Comparison of ENCODE assay signal across 22 cellular contexts in genomic region chr4:186148335-186148975, GRCh38. TPM values are rescaled to one million over a fixed set of nuclear protein-coding genes. Genes with fewer than 3 reads are reported as not detected.
A peak's percentile ranks its signal among the peaks of the same experiment; 100 is the strongest.
DNase-seq lines count a peak whose midpoint lies in the region; ATAC-seq, FAIRE-seq and TF ChIP-seq lines count a peak whose summit lies in the region.
"Had no signal": no experiment of that assay in that cellular context is flagged by ENCODE, and none has a peak within 500 bp of the region (broad histone marks: within the 10 kb centered on the region; RNA-seq: fewer than 3 reads in every experiment).

No MANE protein-coding gene starts in this region.

- ATAC-seq in A549, result no peak
- ATAC-seq in GM18907 (IDR thresholded peaks at IDR 0.05; ENCODE audit: unreplicated experiment), result peak; percentile 30
- ATAC-seq in right lobe of liver, result peak in 3 of 4 donors; percentile 11 to 25 (median 14)
- no peak for ATAC-seq in HG03175 (IDR thresholded peaks at IDR 0.05; ENCODE audit: unreplicated experiment)
- no peak for ATAC-seq in HG03025 (IDR thresholded peaks at IDR 0.05; ENCODE audit: low FRiP score, unreplicated experiment)
- no peak for ATAC-seq in HG03354 (IDR thresholded peaks at IDR 0.05; ENCODE audit: poor library complexity, severe bottlenecking, unreplicated experiment)

- CTCF ChIA-PET in A549 (lab: Yijun Ruan, JAX) (no interaction called here), Caco-2 (lab: Charles Lee) (no interaction called here)

- intact Hi-C loops in right lobe of liver (cut with DNase I), result no loop called here
- intact Hi-C loops in Caco-2 (cut with micrococcal nuclease; ENCODE audit: unreplicated experiment), result no loop called here

- no TSS peak for BruUV-seq in Caco-2 (replicated peaks; lab: Mats Ljungman, UMichigan)

- H3K36me3 Mint-ChIP-seq in Caco-2 (ENCODE audit: insufficient read depth, unreplicated experiment), result no peaks in the 10 kb centered on the region

- H3K27me3 ChIP-seq in endocrine pancreas (ENCODE audit: control insufficient read depth, insufficient read depth, low read length) (no peaks in the 10 kb centered on the region), right lobe of liver (no peaks in the 10 kb centered on the region), Caco-2 (replicated peaks; ENCODE audit: control insufficient read depth, insufficient read depth, low read length) (no peaks in the 10 kb centered on the region)

- TF ChIP-seq RAD21 in A549 (conservative IDR thresholded peaks at IDR 0.05 in 1 of 2, IDR thresholded peaks at IDR 0.05 in 1 of 2), result no peak

- H3K4me3 Mint-ChIP-seq in Caco-2 (ENCODE audit: unreplicated experiment), result no peak overlapping the region
- H3K4me3 Mint-ChIP-seq: H9 had no signal

- POLR2A ChIA-PET in A549 (lab: Yijun Ruan, JAX) (no interaction called here), Caco-2 (lab: Charles Lee) (no interaction called here)

- FAIRE-seq in A549 (lab: Jason Lieb, UNC), result no peak

- H3K27ac ChIP-seq in A549 (peak overlapping the region; percentile 25 to 52; a peak in 2 of 6 replicates), right lobe of liver (peak overlapping the region; percentile 31 to 84 (median 69))
- H3K27ac ChIP-seq: C4-2B had no signal

- H3K4me3 ChIP-seq in A549, result no peak overlapping the region
- H3K4me3 ChIP-seq in endocrine pancreas (ENCODE audit: control insufficient read depth, insufficient read depth, low read length), result peak overlapping the region; percentile 4
- peak overlapping the region in 1 of 3 donors; percentile 8 for H3K4me3 ChIP-seq in right lobe of liver
- H3K4me3 ChIP-seq in Caco-2 (ENCODE audit: low read depth, low read length), result no peak overlapping the region

- H3K9me3 Mint-ChIP-seq in Caco-2 (ENCODE audit: unreplicated experiment), result no peaks in the 10 kb centered on the region
- H3K9me3 Mint-ChIP-seq: H9 had no signal

- H3K36me3 ChIP-seq in endocrine pancreas (ENCODE audit: control insufficient read depth, insufficient read depth, low read length) (peaks cover 3% of the 10 kb centered on the region), right lobe of liver (no peaks in the 10 kb centered on the region), Caco-2 (ENCODE audit: control insufficient read depth, insufficient read depth, low read length) (no peaks in the 10 kb centered on the region)

- H3K27me3 Mint-ChIP-seq in Caco-2 (ENCODE audit: insufficient read depth, unreplicated experiment), result peaks cover 6% of the 10 kb centered on the region

- TF ChIP-seq POLR2A in A549 (IDR thresholded peaks at IDR 0.05; ENCODE audit: low read length) (no peak), right lobe of liver (IDR thresholded peaks at IDR 0.05) (no peak)

- H3K9ac ChIP-seq in endocrine pancreas (ENCODE audit: control insufficient read depth, insufficient read depth, low read length), result no peak overlapping the region

- TF ChIP-seq CTCF in A549 (IDR thresholded peaks at IDR 0.05) (no peak), right lobe of liver (IDR thresholded peaks at IDR 0.05) (no peak), Caco-2 (IDR thresholded peaks at IDR 0.05; ENCODE audit: insufficient read depth in 1 of 2, low read depth in 1 of 2, low read length in 1 of 2, severe bottlenecking in 1 of 2, unreplicated experiment in 1 of 2) (no peak)

- no peak overlapping the region for H3K27ac Mint-ChIP-seq in Caco-2 (ENCODE audit: unreplicated experiment)
- H3K27ac Mint-ChIP-seq: H9 had no signal

- DNase-seq in A549 (ENCODE audit: low read depth in 1 of 2, low spot score in 1 of 2), result no peak
- DNase-seq in right lobe of liver, result no peak
- no peak for DNase-seq in Caco-2
- DNase-seq: DMS153; H9; KBM-7; MV-4-11; NCI-H1417; NCI-H2029; NCI-H2171; NCI-H446; NCI-H69; NK-92 treated with Interleukin-12 subunit alpha and Interleukin-12 subunit beta, amount 100 ng/mL, for 24 hours; SHP77 treated with DMSO at 0.1 percent for 48 hours had no signal

- no peak for TF ChIP-seq EP300 in A549 (IDR thresholded peaks at IDR 0.05)

- WGBS in A549 (ENCODE audit: missing lambda C conversion rate), result 8% methylated on average over 1 of the region's 1 CpG
- WGBS in right lobe of liver (ENCODE audit: insufficient coverage, low coverage, low lambda C conversion rate, missing lambda C conversion rate), result 20% methylated on average over 1 of the region's 1 CpG

- H3K9me3 ChIP-seq in A549, result no peaks in the 10 kb centered on the region
- H3K9me3 ChIP-seq in endocrine pancreas (ENCODE audit: control insufficient read depth, low read length), result no peaks in the 10 kb centered on the region
- no peaks in the 10 kb centered on the region for H3K9me3 ChIP-seq in right lobe of liver
- no peaks in the 10 kb centered on the region for H3K9me3 ChIP-seq in Caco-2

- H3K4me1 Mint-ChIP-seq in Caco-2 (ENCODE audit: low read depth, unreplicated experiment), result peaks cover 7% of the 10 kb centered on the region

- H3K4me1 ChIP-seq in A549, result peaks cover 11% of the 10 kb centered on the region; the same call in 2 of the 3 replicates
- H3K4me1 ChIP-seq in endocrine pancreas (ENCODE audit: control insufficient read depth, insufficient read depth, low read length), result no peaks in the 10 kb centered on the region
- peaks cover 0 to 29% (median 3%) of the 10 kb centered on the region in 4 donors for H3K4me1 ChIP-seq in right lobe of liver
- 0 out of 2 replicates have a peak, but pooled peaks cover 4% of the 10 kb centered on the region for H3K4me1 ChIP-seq in Caco-2

- peak overlapping the region; percentile 37 for H3K4me2 ChIP-seq in A549

TF ChIP-seq in A549, 52 proteins besides CTCF, POLR2A, EP300 and RAD21:
- TF ChIP-seq KDM1A (IDR thresholded peaks at IDR 0.05; ENCODE audit: low read depth), result no peak
- TF ChIP-seq KDM5A (IDR thresholded peaks at IDR 0.05), result no peak
- no peak for TF ChIP-seq JUN (IDR thresholded peaks at IDR 0.05)
- TF ChIP-seq HEYL (CRISPR knock-in tag; IDR thresholded peaks at IDR 0.05), result no peak
- no peak for TF ChIP-seq RCOR1 (IDR thresholded peaks at IDR 0.05; ENCODE audit: low read depth, low read length)
- TF ChIP-seq ZSCAN20 (CRISPR knock-in tag; IDR thresholded peaks at IDR 0.05), result no peak
TF ChIP-seq in A549: peak in this region for 0.

RNA-seq across cellular contexts. Expression of gene CYP4V2, which starts 42.9 kb away (rescaled TPM):
- 5.0 and 5.5 TPM in 2 replicates for polyA plus RNA-seq in A549 (2011; rRNA removed)
- polyA plus RNA-seq in A549 (2012; cell fraction: cytosol; rRNA removed), result 1.5 and 1.8 TPM in 2 replicates
- polyA plus RNA-seq in A549 (2012; cell fraction: nucleus; rRNA removed), result 1.1 and 1.5 TPM in 2 replicates
- 2.8 to 3.3 TPM (median 3.0 TPM) in 3 replicates for polyA plus RNA-seq in A549 (2017; fragmentation: RNase III; extraction: RNeasy Plus Mini Kit Qiagen cat#74134 plus additional on column Dnase treatment)
- 1.0 and 1.3 TPM in 2 replicates for polyA minus RNA-seq in A549 (2011; rRNA and poly(A)+ RNA removed)
- total RNA-seq in right lobe of liver, result 100 to 1,000 TPM in 2 of 6 experiments, 10 to 100 TPM in 4; 82.4 to 199 (median 94.1) TPM
- total RNA-seq in Caco-2 (2022), result 2.1 and 2.7 TPM in 2 replicates

RNA-seq across cellular contexts. Expression of gene FAM149A, which starts 44.0 kb away (rescaled TPM):
- 3.0 and 3.9 TPM in 2 replicates for polyA plus RNA-seq in A549 (2011; rRNA removed)
- 1.2 and 1.6 TPM in 2 replicates for polyA plus RNA-seq in A549 (2012; cell fraction: cytosol; rRNA removed)
- 0.95 and 1.0 TPM in 2 replicates for polyA plus RNA-seq in A549 (2012; cell fraction: nucleus; rRNA removed)
- 1.4 to 1.8 TPM (median 1.7 TPM) in 3 replicates for polyA plus RNA-seq in A549 (2017; fragmentation: RNase III; extraction: RNeasy Plus Mini Kit Qiagen cat#74134 plus additional on column Dnase treatment)
- polyA minus RNA-seq in A549 (2011; rRNA and poly(A)+ RNA removed), result 3.3 and 3.6 TPM in 2 replicates
- total RNA-seq in right lobe of liver, result 10 to 100 TPM; 19.8 to 33.1 (median 23.0) TPM
- total RNA-seq in Caco-2 (2022), result 5.1 and 6.6 TPM in 2 replicates
- total RNA-seq: OCI-LY7, RPMI7951 had no signal

Comparison
In these comparisons a context has a peak if more than half of its experiments do, and no peak if none do; other contexts are left out.
1. ATAC-seq: peak in GM18907 (single experiment) and right lobe of liver (3 of 4); none in A549 (0 of 2), HG03175 (single experiment), HG03025 (single experiment) and HG03354 (single experiment).
2. RNA of gene CYP4V2, which starts 42.9 kb away (total RNA-seq): 82.4 to 199 TPM in right lobe of liver; 2.1 to 2.7 TPM in Caco-2; every median in the first group is over 10 times any median in the second.